Comparison of ENCODE assay signal across 1 cellular context in the genomic region with DNA sequence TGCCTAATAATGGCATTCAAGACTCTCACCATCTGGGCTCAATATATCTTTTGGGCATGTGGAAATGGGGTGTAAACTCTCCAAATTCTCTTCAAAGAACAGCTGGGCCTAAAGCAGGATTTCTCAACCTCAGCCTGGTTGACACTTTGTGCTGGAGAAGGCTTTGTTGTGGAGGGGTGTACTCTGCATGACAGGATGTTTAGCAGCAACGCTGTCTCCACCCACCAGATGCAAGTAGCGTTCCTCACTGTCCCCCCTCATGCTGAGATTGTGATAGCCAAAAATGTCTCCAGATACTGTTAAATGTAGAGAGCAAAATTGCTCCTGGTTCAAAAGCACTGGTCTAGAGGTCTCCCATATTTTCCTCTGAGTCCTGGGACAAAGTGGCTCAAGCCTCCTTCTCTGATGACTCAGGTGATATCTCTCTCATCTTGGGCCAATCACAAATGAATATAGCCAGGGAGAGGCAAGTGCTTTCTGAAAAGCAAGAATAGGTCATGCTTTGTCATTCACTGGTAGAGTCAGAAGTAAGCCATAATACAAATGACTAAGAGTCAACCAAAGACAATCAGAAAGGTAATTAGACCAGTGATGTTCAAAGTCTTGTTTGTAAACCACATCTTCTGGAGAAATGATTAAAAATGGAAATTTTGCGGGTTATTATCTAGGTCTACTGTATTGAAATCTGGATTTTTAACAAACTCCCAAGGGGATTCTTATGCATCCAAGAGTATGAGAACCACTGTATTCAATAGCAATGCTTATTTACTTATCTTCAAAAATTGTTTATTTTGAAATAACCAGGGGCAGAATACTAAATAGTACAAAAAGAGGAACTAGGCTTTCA.
TF ChIP-seq lines count a peak whose summit lies in the region.

No MANE protein-coding gene starts in this region.

TF ChIP-seq in IMR-90, 13 proteins besides CTCF, POLR2A, EP300 and RAD21 (continued from another document):
- TF ChIP-seq, protein P1, sequence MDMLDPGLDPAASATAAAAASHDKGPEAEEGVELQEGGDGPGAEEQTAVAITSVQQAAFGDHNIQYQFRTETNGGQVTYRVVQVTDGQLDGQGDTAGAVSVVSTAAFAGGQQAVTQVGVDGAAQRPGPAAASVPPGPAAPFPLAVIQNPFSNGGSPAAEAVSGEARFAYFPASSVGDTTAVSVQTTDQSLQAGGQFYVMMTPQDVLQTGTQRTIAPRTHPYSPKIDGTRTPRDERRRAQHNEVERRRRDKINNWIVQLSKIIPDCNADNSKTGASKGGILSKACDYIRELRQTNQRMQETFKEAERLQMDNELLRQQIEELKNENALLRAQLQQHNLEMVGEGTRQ (IDR thresholded peaks at IDR 0.05; ENCODE audit: low read depth, low read length) = no peak
- TF ChIP-seq MAFK (IDR thresholded peaks at IDR 0.05; ENCODE audit: low read depth, low read length) (no peak), RFX5 (IDR thresholded peaks at IDR 0.05; ENCODE audit: low read depth, low read length) (no peak), CEBPB (IDR thresholded peaks at IDR 0.05; ENCODE audit: low read depth, low read length) (no peak), FOS (IDR thresholded peaks at IDR 0.05; ENCODE audit: low read depth, low read length) (no peak), MAZ (IDR thresholded peaks at IDR 0.05; ENCODE audit: borderline replicate concordance, low read depth, low read length) (no peak)
